ENCODE assay signal across 11 cellular contexts in genomic region chr7:16114633-16115032, GRCh38.
DNase-seq lines count a peak whose midpoint lies in the region; ATAC-seq and TF ChIP-seq lines count a peak whose summit lies in the region.
"Had no signal": no experiment of that assay in that cellular context is flagged by ENCODE, and none has a peak within 500 bp of the region (broad histone marks: within the 10 kb centered on the region; RNA-seq: fewer than 3 reads in every experiment).

No MANE protein-coding gene starts in this region.

- H3K79me2 ChIP-seq in PC-9 (ENCODE audit: low read depth) (no peaks in the 10 kb centered on the region), fibroblast of lung (ENCODE audit: control insufficient read depth, insufficient read depth, low read length) (no peaks in the 10 kb centered on the region)

- BruUV-seq in PC-9 (replicated peaks; lab: Mats Ljungman, UMichigan) = no TSS peak

- H3K27me3 ChIP-seq in heart right ventricle (no peaks in the 10 kb centered on the region), right atrium auricular region (no peaks in the 10 kb centered on the region), PC-9 (ENCODE audit: insufficient read depth, low read depth) (no peaks in the 10 kb centered on the region), fibroblast of lung (ENCODE audit: control insufficient read depth, insufficient read depth, low read length) (no peaks in the 10 kb centered on the region), upper lobe of right lung (no peaks in the 10 kb centered on the region)

- H4K20me1 ChIP-seq in PC-9 (ENCODE audit: insufficient read depth) (no peaks in the 10 kb centered on the region), fibroblast of lung (ENCODE audit: control insufficient read depth, extremely low read depth, insufficient read depth, low read length) (no peaks in the 10 kb centered on the region)

- POLR2A ChIA-PET in PC-9 (lab: Charles Lee; ENCODE audit: unreplicated experiment) = no interaction called here

- H3K36me3 ChIP-seq in heart right ventricle = no peaks in the 10 kb centered on the region
- H3K36me3 ChIP-seq in right atrium auricular region = no peaks in the 10 kb centered on the region
- no peaks in the 10 kb centered on the region; the same call in 1 of the 2 replicates for H3K36me3 ChIP-seq in PC-9 (ENCODE audit: low read depth)
- no peaks in the 10 kb centered on the region for H3K36me3 ChIP-seq in fibroblast of lung (ENCODE audit: control insufficient read depth, insufficient read depth, low read length)
- H3K36me3 ChIP-seq in upper lobe of right lung = no peaks in the 10 kb centered on the region

- intact Hi-C loops in heart right ventricle (cut with DNase I) = loop anchor here in 7 of 10 donors (2.0 to 10.0 kb wide), 6 partner anchors 290 to 453 kb away; partner anchors contain the start of gene CRPPA (in 4 of the 7)
- intact Hi-C loops in PC-9 (cut with micrococcal nuclease; ENCODE audit: unreplicated experiment) = loop anchor here (1.0 to 5.0 kb wide), 3 partner anchors 37 to 533 kb away; partner anchors contain the start of genes ANKMY2 and BZW2
- intact Hi-C loops in upper lobe of right lung (cut with DNase I) = no loop called here

- CTCF ChIA-PET in PC-9 (lab: Charles Lee) = no interaction called here

- no peak for ATAC-seq in heart right ventricle
- no peak for ATAC-seq in upper lobe of right lung
- ATAC-seq in GM18498 (IDR thresholded peaks at IDR 0.05; ENCODE audit: unreplicated experiment) = no peak
- no peak for ATAC-seq in HG03354 (IDR thresholded peaks at IDR 0.05; ENCODE audit: poor library complexity, severe bottlenecking, unreplicated experiment)

- H3K4me2 ChIP-seq in PC-9 (no peak overlapping the region), fibroblast of lung (ENCODE audit: extremely low read depth, insufficient read depth, low read length) (no peak overlapping the region)

- no peaks in the 10 kb centered on the region for H3K9me2 ChIP-seq in PC-9 (ENCODE audit: insufficient read depth)

- H3K27ac ChIP-seq in heart right ventricle = no peak overlapping the region
- no peak overlapping the region for H3K27ac ChIP-seq in right atrium auricular region
- no peak overlapping the region for H3K27ac ChIP-seq in PC-9
- no peak overlapping the region for H3K27ac ChIP-seq in fibroblast of lung (ENCODE audit: insufficient read depth, low read length)
- no peak overlapping the region for H3K27ac ChIP-seq in upper lobe of right lung

- H2AFZ ChIP-seq in PC-9 = no peak overlapping the region
- H2AFZ ChIP-seq in fibroblast of lung (ENCODE audit: low read length) = no peak overlapping the region

- no peak for DNase-seq in heart right ventricle
- no peak for DNase-seq in right atrium auricular region (ENCODE audit: low spot score)
- DNase-seq in PC-9 = no peak
- DNase-seq in fibroblast of lung (ENCODE audit: low read depth in 2 of 2) = peak; percentile 29 to 82
- no peak for DNase-seq in upper lobe of right lung
- DNase-seq in mucosa of gallbladder (ENCODE audit: low spot score) = no peak
- DNase-seq: effector CD8-positive, alpha-beta T cell; H7; substantia nigra had no signal

- peaks cover 0 to 42% (median 18%) of the 10 kb centered on the region in 11 donors for H3K9me3 ChIP-seq in heart right ventricle
- peaks cover 0 to 25% of the 10 kb centered on the region in 2 donors for H3K9me3 ChIP-seq in right atrium auricular region
- peaks cover 41% of the 10 kb centered on the region for H3K9me3 ChIP-seq in PC-9 (ENCODE audit: insufficient read depth, low read depth)
- no peaks in the 10 kb centered on the region for H3K9me3 ChIP-seq in fibroblast of lung (ENCODE audit: control insufficient read depth, insufficient read depth, low read depth, low read length)
- H3K9me3 ChIP-seq in upper lobe of right lung = no peaks in the 10 kb centered on the region

- peak in 8 of 9 donors; percentile 20 to 63 (median 49) for TF ChIP-seq CTCF in heart right ventricle (IDR thresholded peaks at IDR 0.05)
- peak in 1 of 2 donors; percentile 48 for TF ChIP-seq CTCF in right atrium auricular region (IDR thresholded peaks at IDR 0.05)
- peak; percentile 82 for TF ChIP-seq CTCF in PC-9 (conservative IDR thresholded peaks at IDR 0.05)
- peak; percentile 37 to 49 for TF ChIP-seq CTCF in fibroblast of lung (conservative IDR thresholded peaks at IDR 0.05 in 1 of 2, IDR thresholded peaks at IDR 0.05 in 1 of 2; ENCODE audit: low read depth in 1 of 2, low read length in 2 of 2)
- TF ChIP-seq CTCF in upper lobe of right lung (IDR thresholded peaks at IDR 0.05) = peak; percentile 22

- H3K4me1 ChIP-seq in heart right ventricle = no peaks in the 10 kb centered on the region
- no peaks in the 10 kb centered on the region for H3K4me1 ChIP-seq in right atrium auricular region
- H3K4me1 ChIP-seq in PC-9 (replicated peaks; ENCODE audit: insufficient read depth) = no peaks in the 10 kb centered on the region
- no peaks in the 10 kb centered on the region for H3K4me1 ChIP-seq in fibroblast of lung (ENCODE audit: control insufficient read depth, extremely low read depth, insufficient read depth, low read length)
- no peaks in the 10 kb centered on the region for H3K4me1 ChIP-seq in upper lobe of right lung

- WGBS in heart right ventricle, 2 donors = 86 to 100% methylated on average over 1 of the region's 1 CpG

- H3K4me3 ChIP-seq in heart right ventricle (no peak overlapping the region), right atrium auricular region (no peak overlapping the region), PC-9 (no peak overlapping the region), fibroblast of lung (replicated peaks in 1 of 4; ENCODE audit: control extremely low read depth in 1 of 4, insufficient read depth in 1 of 4, low read depth in 3 of 4, low read length in 4 of 4) (no peak overlapping the region), upper lobe of right lung (no peak overlapping the region)

- H3F3A ChIP-seq in PC-9 (ENCODE audit: insufficient read depth, low read depth) = no peaks in the 10 kb centered on the region

- H3K9ac ChIP-seq in fibroblast of lung (ENCODE audit: insufficient read depth, low read length) = no peak overlapping the region

Comparison
In these comparisons a context has a peak if more than half of its experiments do, and no peak if none do; other contexts are left out.
1. DNase-seq: peak in fibroblast of lung (2 of 2); none in heart right ventricle (0 of 2), right atrium auricular region (single experiment), PC-9 (0 of 2), upper lobe of right lung (single experiment) and mucosa of gallbladder (single experiment).